In genomic region chr10:77648472-77648871, GRCh38 we compare ENCODE assay signal across 1 cellular context.
TF ChIP-seq lines count a peak whose summit lies in the region.

No MANE protein-coding gene starts in this region.

TF ChIP-seq in K562, 482 proteins besides CTCF, POLR2A, EP300 and RAD21 (continued from another document):
- no peak for TF ChIP-seq MGA (IDR thresholded peaks at IDR 0.05)
- peak; percentile 28; the same call in 1 of the 2 replicates for TF ChIP-seq PKNOX1 (IDR thresholded peaks at IDR 0.05)
